Comparison of ENCODE assay signal across 21 cellular contexts in genomic region chr10:114711487-114712250, GRCh38. TPM values are rescaled to one million over a fixed set of nuclear protein-coding genes. Genes with fewer than 3 reads are reported as not detected.
DNase-seq lines count a peak whose midpoint lies in the region; ATAC-seq and TF ChIP-seq lines count a peak whose summit lies in the region.
"Had no signal": no experiment of that assay in that cellular context is flagged by ENCODE, and none has a peak within 500 bp of the region (broad histone marks: within the 10 kb centered on the region; RNA-seq: fewer than 3 reads in every experiment).

No MANE protein-coding gene starts in this region.

- H3K27ac Mint-ChIP-seq in neural progenitor cell (peak overlapping the region; percentile 81), T-helper 17 cell (no peak overlapping the region)
- H3K27ac Mint-ChIP-seq: CD14-positive monocyte had no signal

- H3K27me3 Mint-ChIP-seq in neural progenitor cell (ENCODE audit: insufficient read depth, low read depth) (peaks cover 3% of the 10 kb centered on the region), T-helper 17 cell (peaks cover 58% of the 10 kb centered on the region)

- intact Hi-C loops in Panc1 (cut with micrococcal nuclease; ENCODE audit: unreplicated experiment), result loop anchor here (5.0 kb wide), 1 partner anchor 76 kb away; no protein-coding TSS in a partner anchor

- BruUV-seq in Panc1 (replicated peaks; lab: Mats Ljungman, UMichigan), result no TSS peak

- H3K36me3 Mint-ChIP-seq in neural progenitor cell, result no peaks in the 10 kb centered on the region
- peaks cover 3% of the 10 kb centered on the region for H3K36me3 Mint-ChIP-seq in T-helper 17 cell (ENCODE audit: low read depth)
- H3K36me3 Mint-ChIP-seq: CD14-positive monocyte had no signal

- H3K27me3 ChIP-seq in HUES48 (ENCODE audit: control insufficient read depth, insufficient read depth, low read length) (no peaks in the 10 kb centered on the region), Panc1 (ENCODE audit: control insufficient read depth, insufficient read depth, low read length) (no peaks in the 10 kb centered on the region), neural progenitor cell (no peaks in the 10 kb centered on the region)

- no peak for ATAC-seq in Panc1
- no peak for ATAC-seq in HG03045 (IDR thresholded peaks at IDR 0.05; ENCODE audit: unreplicated experiment)
- no peak for ATAC-seq in T-helper 17 cell
- ATAC-seq: K562 had no signal

- H4K20me1 ChIP-seq in neural progenitor cell (ENCODE audit: low read depth), result no peaks in the 10 kb centered on the region

- TF ChIP-seq CTCF in Panc1 (IDR thresholded peaks at IDR 0.05) (no peak), neural progenitor cell (IDR thresholded peaks at IDR 0.05) (no peak)

- H3K9me3 ChIP-seq in HUES48 (ENCODE audit: control insufficient read depth, insufficient read depth, low read length) (no peaks in the 10 kb centered on the region), Panc1 (ENCODE audit: control insufficient read depth, insufficient read depth, low read depth, low read length) (no peaks in the 10 kb centered on the region), neural progenitor cell (ENCODE audit: low read depth) (no peaks in the 10 kb centered on the region), T-helper 17 cell (ENCODE audit: control insufficient read depth, low read length, poor library complexity, severe bottlenecking) (no peaks in the 10 kb centered on the region)
- H3K9me3 ChIP-seq: SK-N-SH had no signal

- no peak overlapping the region for H2AFZ ChIP-seq in neural progenitor cell (replicated peaks)
- H2AFZ ChIP-seq: GM23248 had no signal

- no peak overlapping the region for H3K4me3 Mint-ChIP-seq in neural progenitor cell
- H3K4me3 Mint-ChIP-seq in T-helper 17 cell, result no peak overlapping the region
- H3K4me3 Mint-ChIP-seq: CD14-positive monocyte had no signal

- H3K4me1 ChIP-seq in HUES48 (ENCODE audit: control insufficient read depth, insufficient read depth, low read length) (peaks cover 35% of the 10 kb centered on the region), Panc1 (ENCODE audit: control insufficient read depth, insufficient read depth, low read length) (peaks cover 95% of the 10 kb centered on the region), neural progenitor cell (peaks cover 12% of the 10 kb centered on the region)

- in situ Hi-C loops in Panc1 (cut with HindIII; ENCODE audit: low pct_unique_long_range_greater_than_20kb, low sequenced_read_pairs), result no loop called here

- no peaks in the 10 kb centered on the region for H3K79me2 ChIP-seq in neural progenitor cell (ENCODE audit: low read depth)

- H3K4me3 ChIP-seq in HUES48 (ENCODE audit: low read depth, low read length) (no peak overlapping the region), Panc1 (ENCODE audit: low read depth in 2 of 2, low read length in 2 of 2) (no peak overlapping the region), neural progenitor cell (no peak overlapping the region)
- H3K4me3 ChIP-seq: GM23248, K562 had no signal

- CTCF ChIA-PET in Panc1 (lab: Charles Lee), result no interaction called here

- H3K27ac ChIP-seq in HUES48 (ENCODE audit: low read depth, low read length) (peak overlapping the region; percentile 6), Panc1 (ENCODE audit: low read length) (peak overlapping the region; percentile 100), neural progenitor cell (no peak overlapping the region)
- H3K27ac ChIP-seq: 22Rv1, GM23248 had no signal

- H3K9me3 Mint-ChIP-seq in neural progenitor cell, result no peaks in the 10 kb centered on the region

- H3K4me2 ChIP-seq in neural progenitor cell, result no peak overlapping the region
- H3K4me2 ChIP-seq: SK-N-SH had no signal

- H3F3A ChIP-seq in neural progenitor cell (ENCODE audit: low read depth), result no peaks in the 10 kb centered on the region

- peak; percentile 20 for DNase-seq in DMS79 treated with DMSO at 0.1 percent for 48 hours (lab: John Stamatoyannopoulos, UW)
- no peak for DNase-seq in DMS79 (lab: John Stamatoyannopoulos, UW)
- DNase-seq in Panc1 (ENCODE audit: low read depth, low spot score), result no peak
- DNase-seq in neural progenitor cell (ENCODE audit: low spot score), result no peak
- DNase-seq in T-helper 17 cell, result no peak
- no peak for DNase-seq in EL
- DNase-seq: GDM1; GM23248; MV-4-11; NCI-H187; NCI-H2107; NCI-H226; NCI-H526; NK-92 treated with Interleukin-12 subunit alpha and Interleukin-12 subunit beta, amount 100 ng/mL, for 24 hours; SHP77; SK-N-SH had no signal

- H3K9ac ChIP-seq in HUES48 (ENCODE audit: low read depth, low read length), result no peak overlapping the region
- H3K9ac ChIP-seq in neural progenitor cell, result no peak overlapping the region
- H3K9ac ChIP-seq: GM23248, SK-N-SH had no signal

- H3K36me3 ChIP-seq in HUES48 (ENCODE audit: control insufficient read depth, insufficient read depth, low read length), result no peaks in the 10 kb centered on the region
- no peaks in the 10 kb centered on the region for H3K36me3 ChIP-seq in Panc1 (ENCODE audit: control insufficient read depth, insufficient read depth, low read length)
- no peaks in the 10 kb centered on the region for H3K36me3 ChIP-seq in neural progenitor cell

- H3K4me1 Mint-ChIP-seq in neural progenitor cell (peaks cover 24% of the 10 kb centered on the region), T-helper 17 cell (no peaks in the 10 kb centered on the region)

- POLR2A ChIA-PET in Panc1 (lab: Charles Lee), result interaction anchor here (0.7 to 1.0 kb wide), 2 partner anchors 79 to 87 kb away, joined by 3 to 4 read pairs; no protein-coding TSS in a partner anchor

RNA-seq across cellular contexts. Expression of gene ABLIM1, which starts 53.6 kb away (rescaled TPM):
- total RNA-seq in Panc1 (2021; ENCODE audit: unreplicated experiment), result 274 TPM
- polyA plus RNA-seq in Panc1 (2012; ENCODE audit: insufficient read length), result 97.4 TPM
- 39.8 and 49.0 TPM in 2 replicates for total RNA-seq in neural progenitor cell (ENCODE audit: low replicate concordance)
- total RNA-seq in T-helper 17 cell, result 100 to 1,000 TPM; 141 to 184 TPM
